17 cellular contexts compared by ENCODE assay signal in genomic region chr1:228314658-228315483, GRCh38.
DNase-seq lines count a peak whose midpoint lies in the region; ATAC-seq and TF ChIP-seq lines count a peak whose summit lies in the region.
"Had no signal": no experiment of that assay in that cellular context is flagged by ENCODE, and none has a peak within 500 bp of the region (broad histone marks: within the 10 kb centered on the region; RNA-seq: fewer than 3 reads in every experiment).

No MANE protein-coding gene starts in this region.

- no peak overlapping the region; the same call in 1 of the 2 replicates for H3K14ac ChIP-seq in H9 (ENCODE audit: insufficient read depth, low read length)

- no peak overlapping the region for H2AK5ac ChIP-seq in H9 (ENCODE audit: insufficient read length, low read length)

- no CpG with 5 or more reads among the region's 31 CpGs for WGBS in H9 (ENCODE audit: extremely low coverage, insufficient read length, low lambda C conversion rate)

- H3K4me1 Mint-ChIP-seq in H9 (no peaks in the 10 kb centered on the region), WTC11 (no peaks in the 10 kb centered on the region)
- H3K4me1 Mint-ChIP-seq: CD8-positive, alpha-beta memory T cell; naive thymus-derived CD4-positive, alpha-beta T cell; stimulated activated memory B cell treated with anti-CD40 and anti-IgM and Interleukin-4, amounts not matched to agents 10 μg/mL and 1 μg/mL and 100 μg/mL, for 72 hours had no signal

- no peak overlapping the region for H2BK120ac ChIP-seq in H9 (ENCODE audit: low read depth, low read length, poor library complexity, severe bottlenecking)

- CTCF ChIA-PET in WTC11 (lab: Charles Lee), result interaction anchor here (1.1 kb wide), 1 partner anchor 32 kb away, joined by 3 read pairs; no protein-coding TSS in a partner anchor

- peaks cover 5 to 16% (median 11%) of the 10 kb centered on the region in 3 experiments for H3K36me3 Mint-ChIP-seq in H9 (ENCODE audit: insufficient read depth in 1 of 3, low read depth in 3 of 3)
- peaks cover 20% of the 10 kb centered on the region for H3K36me3 Mint-ChIP-seq in WTC11
- H3K36me3 Mint-ChIP-seq: stimulated activated memory B cell treated with anti-CD40 and anti-IgM and Interleukin-4, amounts not matched to agents 10 μg/mL and 1 μg/mL and 100 μg/mL, for 72 hours had no signal

- H3K56ac ChIP-seq in H9 (ENCODE audit: insufficient read length, low read depth, low read length), result no peak overlapping the region

- no peaks in the 10 kb centered on the region for H3K79me2 ChIP-seq in H9 (ENCODE audit: insufficient read depth, low read length)

- H3K18ac ChIP-seq in H9 (ENCODE audit: insufficient read length, low read depth, low read length), result no peak overlapping the region

- no peak overlapping the region for H3T11ph ChIP-seq in H9 (ENCODE audit: low read length)

- H3K27ac ChIP-seq in H9 (ENCODE audit: insufficient read length, low read depth, low read length) (no peak overlapping the region), uterus (no peak overlapping the region)
- H3K27ac ChIP-seq: thoracic aorta had no signal

- H4K91ac ChIP-seq in H9 (ENCODE audit: insufficient read length, low read depth, low read length), result no peak overlapping the region

- no peak overlapping the region for H2BK20ac ChIP-seq in H9 (ENCODE audit: low read depth, low read length, poor library complexity, severe bottlenecking)

- no peak overlapping the region for H3K23ac ChIP-seq in H9 (ENCODE audit: insufficient read length, low read depth, low read length)

- H3K79me1 ChIP-seq in H9 (ENCODE audit: insufficient read depth, low read depth, low read length, poor library complexity, severe bottlenecking), result no peaks in the 10 kb centered on the region

- DNase-seq in H9, result no peak
- no peak for DNase-seq in WTC11 (ENCODE audit: low spot score)
- peak; percentile 41 for DNase-seq in left lobe of liver (ENCODE audit: low spot score)
- DNase-seq in posterior vena cava (ENCODE audit: low spot score), result peak; percentile 74
- DNase-seq in UCSD-AML1 (lab: John Stamatoyannopoulos, UW; ENCODE audit: unreplicated experiment), result no peak
- DNase-seq in uterus, result no peak
- DNase-seq: activated CD4-positive, alpha-beta T cell treated with anti-CD3 and anti-CD28 coated beads for 48 hours; activated naive CD4-positive, alpha-beta T cell treated with anti-CD3 and anti-CD28 coated beads for 36 hours; mammary epithelial cell; NCI-H187 treated with DMSO at 0.1 percent for 48 hours had no signal

- no peak for TF ChIP-seq CTCF in H9 (conservative IDR thresholded peaks at IDR 0.05)
- TF ChIP-seq CTCF in WTC11 (IDR thresholded peaks at IDR 0.05), result no peak
- TF ChIP-seq CTCF in uterus (IDR thresholded peaks at IDR 0.05), result no peak

- H3K4me3 Mint-ChIP-seq in H9 (no peak overlapping the region), WTC11 (no peak overlapping the region)
- H3K4me3 Mint-ChIP-seq: activated naive CD4-positive, alpha-beta T cell treated with anti-CD3 and anti-CD28 coated beads for 36 hours; CD8-positive, alpha-beta memory T cell; naive thymus-derived CD4-positive, alpha-beta T cell; stimulated activated memory B cell treated with anti-CD40 and anti-IgM and Interleukin-4, amounts not matched to agents 10 μg/mL and 1 μg/mL and 100 μg/mL, for 72 hours had no signal

- H4K5ac ChIP-seq in H9 (ENCODE audit: insufficient read length, low read depth, low read length), result no peak overlapping the region

- H3K4me2 ChIP-seq in H9 (ENCODE audit: insufficient read depth, insufficient read length, low read length), result no peak overlapping the region

- H3K27me3 ChIP-seq in H9 (ENCODE audit: insufficient read depth, low read length) (no peaks in the 10 kb centered on the region), uterus (no peaks in the 10 kb centered on the region)

- POLR2A ChIA-PET in WTC11 (lab: Charles Lee), result interaction anchor here (0.5 to 1.2 kb wide), 3 partner anchors 24 to 200 kb away, joined by 3 to 5 read pairs (median 4); no protein-coding TSS in a partner anchor

- H3K23me2 ChIP-seq in H9 (ENCODE audit: insufficient read length, low read depth, low read length, poor library complexity, severe bottlenecking), result no peaks in the 10 kb centered on the region

- no peak for TF ChIP-seq POLR2A in uterus (IDR thresholded peaks at IDR 0.05)

- peak overlapping the region in 2 of 3 experiments; percentile 8 to 79; a peak in 3 of 7 replicates for H3K27ac Mint-ChIP-seq in H9
- peak overlapping the region; percentile 54; the same call in 1 of the 2 replicates for H3K27ac Mint-ChIP-seq in WTC11
- H3K27ac Mint-ChIP-seq: activated naive CD4-positive, alpha-beta T cell treated with anti-CD3 and anti-CD28 coated beads for 36 hours; CD8-positive, alpha-beta memory T cell; naive thymus-derived CD4-positive, alpha-beta T cell; stimulated activated memory B cell treated with anti-CD40 and anti-IgM and Interleukin-4, amounts not matched to agents 10 μg/mL and 1 μg/mL and 100 μg/mL, for 72 hours had no signal

- no peak overlapping the region for H3K4me3 ChIP-seq in uterus
- H3K4me3 ChIP-seq: thoracic aorta had no signal

- H3K9me3 ChIP-seq in H9 (ENCODE audit: control insufficient read depth, low read depth, low read length) (no peaks in the 10 kb centered on the region), uterus (no peaks in the 10 kb centered on the region)

- ATAC-seq in WTC11 (no peak), left lobe of liver (no peak), HG02642 (IDR thresholded peaks at IDR 0.05; ENCODE audit: poor library complexity, unreplicated experiment) (no peak), GM21390 (IDR thresholded peaks at IDR 0.05; ENCODE audit: unreplicated experiment) (no peak)
- ATAC-seq: HCT116; naive thymus-derived CD4-positive, alpha-beta T cell; stimulated activated memory B cell treated with anti-CD40 and anti-IgM and Interleukin-4, amounts not matched to agents 10 μg/mL and 1 μg/mL and 100 μg/mL, for 72 hours had no signal

- no peak overlapping the region for H2BK5ac ChIP-seq in H9 (ENCODE audit: insufficient read length, low read length)

- no peak overlapping the region for H4K8ac ChIP-seq in H9 (replicated peaks; ENCODE audit: insufficient read length, low read depth, low read length)

- H3K27me3 Mint-ChIP-seq in H9 (ENCODE audit: low read depth) (peaks cover 3% of the 10 kb centered on the region; the same call in 1 of the 2 replicates), WTC11 (ENCODE audit: low read depth) (no peaks in the 10 kb centered on the region; the same call in 1 of the 2 replicates)
- H3K27me3 Mint-ChIP-seq: CD8-positive, alpha-beta memory T cell; naive thymus-derived CD4-positive, alpha-beta T cell; stimulated activated memory B cell treated with anti-CD40 and anti-IgM and Interleukin-4, amounts not matched to agents 10 μg/mL and 1 μg/mL and 100 μg/mL, for 72 hours had no signal

- intact Hi-C loops in posterior vena cava (cut with DNase I) (no loop called here), uterus (cut with DNase I; ENCODE audit: low total_unique reads) (no loop called here)

- peaks cover 7 to 11% of the 10 kb centered on the region in 2 experiments for H3K9me3 Mint-ChIP-seq in H9
- peaks cover 7% of the 10 kb centered on the region for H3K9me3 Mint-ChIP-seq in WTC11
- H3K9me3 Mint-ChIP-seq: activated naive CD4-positive, alpha-beta T cell treated with anti-CD3 and anti-CD28 coated beads for 36 hours; stimulated activated memory B cell treated with anti-CD40 and anti-IgM and Interleukin-4, amounts not matched to agents 10 μg/mL and 1 μg/mL and 100 μg/mL, for 72 hours had no signal

- H2BK12ac ChIP-seq in H9 (ENCODE audit: insufficient read length, low read depth, low read length), result no peak overlapping the region

- H3K4me1 ChIP-seq in H9 (ENCODE audit: insufficient read depth, low read length) (no peaks in the 10 kb centered on the region), uterus (no peaks in the 10 kb centered on the region)

- no peak overlapping the region for H2BK15ac ChIP-seq in H9 (ENCODE audit: low read depth, low read length)

- no peak overlapping the region for H3K4ac ChIP-seq in H9 (ENCODE audit: low read depth, low read length)

- no peaks in the 10 kb centered on the region for H3K36me3 ChIP-seq in uterus
- H3K36me3 ChIP-seq: thoracic aorta had no signal

- H2AFZ ChIP-seq in H9 (ENCODE audit: low read length), result no peak overlapping the region

- H3K9ac ChIP-seq in H9 (ENCODE audit: extremely low read depth, insufficient read length, low read length), result no peak overlapping the region

- no peaks in the 10 kb centered on the region for H4K20me1 ChIP-seq in H9 (ENCODE audit: control insufficient read depth, insufficient read depth, insufficient read length)

TF ChIP-seq in WTC11, 78 proteins besides CTCF, POLR2A, EP300 and RAD21 (continues in another document):
- TF ChIP-seq ZNF416 (CRISPR knock-in tag; IDR thresholded peaks at IDR 0.05), result no peak
- TF ChIP-seq RORB (CRISPR knock-in tag; IDR thresholded peaks at IDR 0.05), result no peak
- TF ChIP-seq ELF4 (CRISPR knock-in tag; IDR thresholded peaks at IDR 0.05; ENCODE audit: low read depth), result no peak
- no peak for TF ChIP-seq ATF2 (CRISPR knock-in tag; IDR thresholded peaks at IDR 0.05; ENCODE audit: borderline replicate concordance, low read depth)
- TF ChIP-seq FOXK1 (CRISPR knock-in tag; IDR thresholded peaks at IDR 0.05), result no peak
- no peak for TF ChIP-seq ESRRA (CRISPR knock-in tag; IDR thresholded peaks at IDR 0.05; ENCODE audit: borderline replicate concordance)
- TF ChIP-seq SMAD3 (CRISPR knock-in tag; IDR thresholded peaks at IDR 0.05; ENCODE audit: borderline replicate concordance), result no peak
- TF ChIP-seq MYBL2 (CRISPR knock-in tag; IDR thresholded peaks at IDR 0.05), result no peak
- no peak for TF ChIP-seq TEAD4 (CRISPR knock-in tag; IDR thresholded peaks at IDR 0.05)
- no peak for TF ChIP-seq MXD4 (CRISPR knock-in tag; IDR thresholded peaks at IDR 0.05; ENCODE audit: borderline replicate concordance)

Comparison
In these comparisons a context has a peak if more than half of its experiments do, and no peak if none do; other contexts are left out.
1. DNase-seq: peak in left lobe of liver (single experiment) and posterior vena cava (single experiment); none in H9 (single experiment), WTC11 (single experiment), UCSD-AML1 (single experiment) and uterus (0 of 2).